Comparison of ENCODE assay signal across 10 cellular contexts in genomic region chr1:236144033-236144432, GRCh38. TPM values are rescaled to one million over a fixed set of nuclear protein-coding genes. Genes with fewer than 3 reads are reported as not detected.
DNase-seq lines count a peak whose midpoint lies in the region; ATAC-seq lines count a peak whose summit lies in the region.
"Had no signal": no experiment of that assay in that cellular context is flagged by ENCODE, and none has a peak within 500 bp of the region (broad histone marks: within the 10 kb centered on the region; RNA-seq: fewer than 3 reads in every experiment).

No MANE protein-coding gene starts in this region.

- H3K9me3 Mint-ChIP-seq in T-helper 1 cell treated with Interleukin-12 subunit alpha and Interleukin-12 subunit beta and Interleukin-4 antibody, amounts not matched to agents 30 μg/mL and 1 μg/mL, for 36 hours, result no peaks in the 10 kb centered on the region
- H3K9me3 Mint-ChIP-seq in activated CD4-positive, alpha-beta memory T cell treated with anti-CD3 and anti-CD28 coated beads for 36 hours, result no peaks in the 10 kb centered on the region
- no peaks in the 10 kb centered on the region for H3K9me3 Mint-ChIP-seq in stimulated activated effector memory CD8-positive, alpha-beta T cell treated with anti-CD3 and anti-CD28 coated beads, Interleukin-12 subunit alpha, Interleukin-12 subunit beta, amount 100 ng/mL, for 72 hours

- peak overlapping the region; percentile 94 for H3K4me3 Mint-ChIP-seq in T-helper 1 cell treated with Interleukin-12 subunit alpha and Interleukin-12 subunit beta and Interleukin-4 antibody, amounts not matched to agents 30 μg/mL and 1 μg/mL, for 36 hours
- H3K4me3 Mint-ChIP-seq in activated CD4-positive, alpha-beta memory T cell treated with anti-CD3 and anti-CD28 coated beads for 36 hours, result peak overlapping the region; percentile 94
- peak overlapping the region; percentile 93 for H3K4me3 Mint-ChIP-seq in stimulated activated effector memory CD8-positive, alpha-beta T cell treated with anti-CD3 and anti-CD28 coated beads, Interleukin-12 subunit alpha, Interleukin-12 subunit beta, amount 100 ng/mL, for 72 hours

- intact Hi-C loops in activated CD4-positive, alpha-beta memory T cell treated with anti-CD3 and anti-CD28 coated beads for 36 hours (cut with micrococcal nuclease), result loop anchor here (5.0 kb wide), 1 partner anchor 37 kb away; no protein-coding TSS in a partner anchor
- intact Hi-C loops in head of caudate nucleus (cut with DNase I), result loop anchor here (5.0 kb wide), 1 partner anchor 138 kb away; the partner anchor contains the start of gene ERO1B

- DNase-seq in T-helper 1 cell, result no peak
- DNase-seq in activated CD4-positive, alpha-beta memory T cell treated with anti-CD3 and anti-CD28 coated beads for 36 hours, result no peak
- peak in 23 of 42 donors; percentile 19 to 66 (median 42) for DNase-seq in head of caudate nucleus
- DNase-seq in stimulated activated effector memory CD8-positive, alpha-beta T cell treated with anti-CD3 and anti-CD28 coated beads, Interleukin-12 subunit alpha, Interleukin-12 subunit beta, amount 100 ng/mL, for 72 hours (ENCODE audit: low spot score in 2 of 2), result no peak
- DNase-seq in H4 (ENCODE audit: low spot score), result no peak
- DNase-seq: NCI-H2029 treated with DMSO at 0.1 percent for 48 hours, testis had no signal

- H3K27me3 Mint-ChIP-seq in T-helper 1 cell treated with Interleukin-12 subunit alpha and Interleukin-12 subunit beta and Interleukin-4 antibody, amounts not matched to agents 30 μg/mL and 1 μg/mL, for 36 hours (ENCODE audit: low read depth), result peaks cover 39% of the 10 kb centered on the region
- peaks cover 23% of the 10 kb centered on the region for H3K27me3 Mint-ChIP-seq in activated CD4-positive, alpha-beta memory T cell treated with anti-CD3 and anti-CD28 coated beads for 36 hours

- CTCF ChIA-PET in activated CD4-positive, alpha-beta memory T cell treated with anti-CD3 and anti-CD28 coated beads for 36 hours (lab: Charles Lee), result interaction anchor here (0.8 to 1.0 kb wide), 3 partner anchors 99 to 366 kb away, joined by 3 to 4 read pairs (median 3); no protein-coding TSS in a partner anchor

- no peak overlapping the region for H3K27ac Mint-ChIP-seq in T-helper 1 cell treated with Interleukin-12 subunit alpha and Interleukin-12 subunit beta and Interleukin-4 antibody, amounts not matched to agents 30 μg/mL and 1 μg/mL, for 36 hours
- H3K27ac Mint-ChIP-seq in activated CD4-positive, alpha-beta memory T cell treated with anti-CD3 and anti-CD28 coated beads for 36 hours, result no peak overlapping the region
- H3K27ac Mint-ChIP-seq in stimulated activated effector memory CD8-positive, alpha-beta T cell treated with anti-CD3 and anti-CD28 coated beads, Interleukin-12 subunit alpha, Interleukin-12 subunit beta, amount 100 ng/mL, for 72 hours, result peak overlapping the region; percentile 89

- peaks cover 9% of the 10 kb centered on the region for H3K4me1 Mint-ChIP-seq in T-helper 1 cell treated with Interleukin-12 subunit alpha and Interleukin-12 subunit beta and Interleukin-4 antibody, amounts not matched to agents 30 μg/mL and 1 μg/mL, for 36 hours (ENCODE audit: low read depth)
- H3K4me1 Mint-ChIP-seq in activated CD4-positive, alpha-beta memory T cell treated with anti-CD3 and anti-CD28 coated beads for 36 hours (ENCODE audit: low read depth), result peaks cover 21% of the 10 kb centered on the region
- peaks cover 75% of the 10 kb centered on the region for H3K4me1 Mint-ChIP-seq in stimulated activated effector memory CD8-positive, alpha-beta T cell treated with anti-CD3 and anti-CD28 coated beads, Interleukin-12 subunit alpha, Interleukin-12 subunit beta, amount 100 ng/mL, for 72 hours

- peaks cover 2% of the 10 kb centered on the region for H3K36me3 Mint-ChIP-seq in T-helper 1 cell treated with Interleukin-12 subunit alpha and Interleukin-12 subunit beta and Interleukin-4 antibody, amounts not matched to agents 30 μg/mL and 1 μg/mL, for 36 hours (ENCODE audit: low read depth)
- peaks cover 2% of the 10 kb centered on the region for H3K36me3 Mint-ChIP-seq in activated CD4-positive, alpha-beta memory T cell treated with anti-CD3 and anti-CD28 coated beads for 36 hours
- H3K36me3 Mint-ChIP-seq in stimulated activated effector memory CD8-positive, alpha-beta T cell treated with anti-CD3 and anti-CD28 coated beads, Interleukin-12 subunit alpha, Interleukin-12 subunit beta, amount 100 ng/mL, for 72 hours, result peaks cover 15% of the 10 kb centered on the region

- POLR2A ChIA-PET in activated CD4-positive, alpha-beta memory T cell treated with anti-CD3 and anti-CD28 coated beads for 36 hours (lab: Charles Lee), result interaction anchor here (0.6 to 2.2 kb wide), 5 partner anchors 8 to 141 kb away, joined by 3 to 9 read pairs (median 4); no protein-coding TSS in a partner anchor

- no peak for ATAC-seq in stimulated activated effector memory CD8-positive, alpha-beta T cell treated with anti-CD3 and anti-CD28 coated beads, Interleukin-12 subunit alpha, Interleukin-12 subunit beta, amount 100 ng/mL, for 72 hours
- no peak for ATAC-seq in GM21515 (IDR thresholded peaks at IDR 0.05; ENCODE audit: unreplicated experiment)
- ATAC-seq in HG02763 (IDR thresholded peaks at IDR 0.05; ENCODE audit: unreplicated experiment), result no peak

RNA-seq across cellular contexts. Expression of gene GPR137B, which starts 1.7 kb away (rescaled TPM):
- total RNA-seq in activated CD4-positive, alpha-beta memory T cell treated with anti-CD3 and anti-CD28 coated beads for 36 hours, result 1 to 10 TPM; 5.6 TPM
- total RNA-seq in H4 (2014; rRNA removed; shearing (Covaris generic)), result 7.9 and 11.4 TPM in 2 replicates

Comparison
In these comparisons a context has a peak if more than half of its experiments do, and no peak if none do; other contexts are left out.
1. DNase-seq: peak in head of caudate nucleus (23 of 42); none in T-helper 1 cell (0 of 5), activated CD4-positive, alpha-beta memory T cell treated with anti-CD3 and anti-CD28 coated beads for 36 hours (single experiment), stimulated activated effector memory CD8-positive, alpha-beta T cell treated with anti-CD3 and anti-CD28 coated beads, Interleukin-12 subunit alpha, Interleukin-12 subunit beta, amount 100 ng/mL, for 72 hours (0 of 2) and H4 (single experiment).
2. Peak in every context shown above with its lines, with median percentiles within 50 percentile points of each other: H3K4me3 Mint-ChIP-seq.